1 cellular context compared by ENCODE assay signal in the genomic region with DNA sequence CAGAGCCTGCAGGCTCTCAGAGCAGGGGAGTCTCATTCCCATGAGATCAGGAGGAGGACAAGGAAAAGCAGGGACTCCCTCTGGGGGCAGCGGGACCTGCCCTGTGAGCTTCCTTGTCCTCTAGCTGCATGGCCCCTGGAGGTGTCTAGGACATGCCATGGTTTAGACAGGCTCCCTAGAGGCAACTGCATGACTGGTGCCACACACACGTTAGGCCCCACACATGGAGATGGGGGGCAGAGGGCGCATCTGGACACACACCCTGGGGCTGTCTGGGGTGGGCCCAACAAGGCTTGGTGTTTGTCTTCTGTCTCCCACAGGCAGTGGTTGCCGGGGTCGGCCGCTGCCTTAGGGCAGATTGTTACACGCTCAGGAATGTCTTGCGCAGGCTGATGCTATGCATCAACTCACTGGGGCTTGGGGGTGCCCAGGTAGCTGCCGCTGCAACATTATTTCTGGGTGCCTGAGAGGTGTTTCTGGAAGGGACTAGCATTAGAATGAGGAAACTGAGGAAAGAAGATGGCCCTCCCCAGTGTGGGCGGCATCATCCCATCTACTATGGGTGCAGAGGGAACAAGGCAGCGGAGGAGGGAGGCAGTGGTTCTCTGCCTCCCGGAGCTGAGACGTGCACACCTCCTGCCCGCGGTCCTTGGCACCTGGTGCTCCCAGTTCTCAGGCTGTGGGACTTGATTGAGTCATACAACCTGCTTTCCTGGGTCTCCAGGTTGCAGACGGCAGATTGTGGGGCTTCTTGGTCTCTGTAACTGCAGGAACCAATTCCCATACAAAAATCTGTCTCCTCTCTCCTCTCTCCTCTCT.
TF ChIP-seq lines count a peak whose summit lies in the region.

No MANE protein-coding gene starts in this region.

TF ChIP-seq in HCT116, 20 proteins besides CTCF, POLR2A, EP300 and RAD21:
- TF ChIP-seq EZH2 (IDR thresholded peaks at IDR 0.05) (no peak), ELF1 (IDR thresholded peaks at IDR 0.05; ENCODE audit: borderline replicate concordance, low read depth) (no peak), SIN3A (IDR thresholded peaks at IDR 0.05; ENCODE audit: low read depth) (no peak), ZFX (IDR thresholded peaks at IDR 0.05) (no peak), SRF (IDR thresholded peaks at IDR 0.05; ENCODE audit: low read depth) (no peak), YY1 (IDR thresholded peaks at IDR 0.05; ENCODE audit: extremely low read depth, insufficient replicate concordance, low read depth, low read length) (no peak), CEBPB (IDR thresholded peaks at IDR 0.05; ENCODE audit: low read depth) (no peak), POLR2AphosphoS5 (IDR thresholded peaks at IDR 0.05; ENCODE audit: low read depth, low read length) (no peak), REST (IDR thresholded peaks at IDR 0.05; ENCODE audit: low read depth) (no peak), EZH2phosphoT487 (IDR thresholded peaks at IDR 0.05; ENCODE audit: borderline replicate concordance) (no peak), FOSL1 (IDR thresholded peaks at IDR 0.05; ENCODE audit: low read depth) (no peak), CBX3 (IDR thresholded peaks at IDR 0.05; ENCODE audit: low read depth) (no peak)
